In genomic region chr13:76387561-76387960, GRCh38 we compare ENCODE assay signal across 23 cellular contexts.
DNase-seq lines count a peak whose midpoint lies in the region; ATAC-seq lines count a peak whose summit lies in the region.
"Had no signal": no experiment of that assay in that cellular context is flagged by ENCODE, and none has a peak within 500 bp of the region (broad histone marks: within the 10 kb centered on the region; RNA-seq: fewer than 3 reads in every experiment).

No MANE protein-coding gene starts in this region.

- H3K27me3 ChIP-seq in adipocyte (replicated peaks; ENCODE audit: control insufficient read depth, insufficient read depth, low read length), result no peaks in the 10 kb centered on the region
- H3K27me3 ChIP-seq: gastrocnemius medialis, transverse colon had no signal

- H3K4me1 ChIP-seq in adipocyte (ENCODE audit: control insufficient read depth, insufficient read depth, low read length), result peaks cover 32% of the 10 kb centered on the region
- H3K4me1 ChIP-seq: gastrocnemius medialis had no signal

- DNase-seq in SIG-M5 treated with dmso at 0.1 percent for 504 hours (lab: John Stamatoyannopoulos, UW; ENCODE audit: unreplicated experiment) (peak; percentile 31), SIG-M5 (lab: John Stamatoyannopoulos, UW) (no peak), adipocyte (ENCODE audit: low read depth) (peak; percentile 48), medulla oblongata (ENCODE audit: extremely low spot score) (peak; percentile 55), NCI-H2196 treated with DMSO at 0.1 percent for 48 hours (lab: John Stamatoyannopoulos, UW; ENCODE audit: unreplicated experiment) (no peak), superior temporal gyrus (ENCODE audit: extremely low spot score) (no peak)
- DNase-seq: 8988T; activated CD4-positive, alpha-beta T cell treated with anti-CD3 and anti-CD28 coated beads, Interleukin-2, amount 50 U/mL, for 48 hours; activated gamma-delta T cell treated with Interleukin-2 at 50 U/mL for 16 hours; activated T-cell treated with anti-CD3 and anti-CD28 coated beads, Interleukin-2, amount 50 U/mL, for 48 hours; gastrocnemius medialis; GDM1; GM23248; hippocampal formation; IMR-90; left cardiac atrium; NCI-H2227 treated with DMSO at 0.1 percent for 48 hours; nephron progenitor cell; transverse colon had no signal

- ATAC-seq in HG02759 (IDR thresholded peaks at IDR 0.05; ENCODE audit: unreplicated experiment) (no peak), HG02870 (IDR thresholded peaks at IDR 0.05; ENCODE audit: unreplicated experiment) (no peak)
- ATAC-seq: activated CD4-positive, CD25-positive, alpha-beta regulatory T cell treated with anti-CD3 and anti-CD28 coated beads, Interleukin-2, amount 50 U/mL, for 24 hours; gastrocnemius medialis; left cardiac atrium; stimulated activated effector memory CD8-positive, alpha-beta T cell treated with anti-CD3 and anti-CD28 coated beads, Interleukin-12 subunit alpha, Interleukin-12 subunit beta, amount 100 ng/mL, for 72 hours had no signal

- H3K4me3 ChIP-seq in adipocyte (ENCODE audit: low read length), result no peak overlapping the region
- H3K4me3 ChIP-seq: gastrocnemius medialis, GM23248, transverse colon had no signal

- H3K9me3 ChIP-seq in adipocyte (ENCODE audit: control insufficient read depth, low read length), result no peaks in the 10 kb centered on the region
- H3K9me3 ChIP-seq: gastrocnemius medialis, transverse colon had no signal

- H3K9ac ChIP-seq in adipocyte (ENCODE audit: low read length), result no peak overlapping the region
- H3K9ac ChIP-seq: GM23248 had no signal

- no peaks in the 10 kb centered on the region for H3K36me3 ChIP-seq in adipocyte (ENCODE audit: control insufficient read depth, insufficient read depth, low read length, severe bottlenecking)
- H3K36me3 ChIP-seq: gastrocnemius medialis, transverse colon had no signal

Comparison
In these comparisons a context has a peak if more than half of its experiments do, and no peak if none do; other contexts are left out.
1. DNase-seq: peak in SIG-M5 treated with dmso at 0.1 percent for 504 hours (single experiment), adipocyte (single experiment) and medulla oblongata (single experiment); none in SIG-M5 (single experiment), NCI-H2196 treated with DMSO at 0.1 percent for 48 hours (single experiment) and superior temporal gyrus (single experiment).